ENCODE assay signal across 18 cellular contexts in genomic region chr5:80761966-80762365, GRCh38.
DNase-seq lines count a peak whose midpoint lies in the region; ATAC-seq and TF ChIP-seq lines count a peak whose summit lies in the region.
"Had no signal": no experiment of that assay in that cellular context is flagged by ENCODE, and none has a peak within 500 bp of the region (broad histone marks: within the 10 kb centered on the region; RNA-seq: fewer than 3 reads in every experiment).

No MANE protein-coding gene starts in this region.

- H3K27me3 ChIP-seq in tibial nerve, result no peaks in the 10 kb centered on the region
- no peaks in the 10 kb centered on the region for H3K27me3 ChIP-seq in Karpas-422 (ENCODE audit: low read length)

- H3K36me3 Mint-ChIP-seq in stimulated activated naive CD8-positive, alpha-beta T cell treated with anti-CD3 and anti-CD28 coated beads, Interleukin-15, Interleukin-2, amounts not matched to agents 100 ng/mL and 50 ng/mL, for 24 hours (ENCODE audit: low read depth), result peaks cover 68% of the 10 kb centered on the region
- peaks cover 63% of the 10 kb centered on the region for H3K36me3 Mint-ChIP-seq in activated naive CD8-positive, alpha-beta T cell treated with anti-CD3 and anti-CD28 coated beads, Interleukin-2, amount 50 U/mL, for 24 hours (ENCODE audit: low read depth)

- TF ChIP-seq EP300 in tibial nerve (IDR thresholded peaks at IDR 0.05), result no peak

- DNase-seq in stimulated activated naive CD8-positive, alpha-beta T cell treated with anti-CD3 and anti-CD28 coated beads, Interleukin-15, amount 100 ng/mL, for 72 hours, result no peak
- no peak for DNase-seq in activated naive CD8-positive, alpha-beta T cell treated with anti-CD3 and anti-CD28 coated beads, Interleukin-2, amount 50 U/mL, for 24 hours
- DNase-seq in fibroblast of the aortic adventitia (ENCODE audit: low read depth), result peak; percentile 5
- no peak for DNase-seq in D341Med (ENCODE audit: low spot score)
- DNase-seq in NCI-H1417 (lab: John Stamatoyannopoulos, UW), result no peak
- DNase-seq in tibial nerve (ENCODE audit: low spot score in 2 of 2), result no peak
- no peak for DNase-seq in Karpas-422
- DNase-seq: COR-L47, GOT3, NCI-H1105, NCI-H187, NCI-H2171, NCI-H774, SHP77 had no signal

- no peak overlapping the region for H3K27ac ChIP-seq in tibial nerve
- H3K27ac ChIP-seq in Karpas-422 (ENCODE audit: low read length), result no peak overlapping the region
- H3K27ac ChIP-seq: A549 had no signal

- no peaks in the 10 kb centered on the region for H3K9me3 ChIP-seq in tibial nerve
- H3K9me3 ChIP-seq in Karpas-422 (ENCODE audit: low read length), result no peaks in the 10 kb centered on the region
- H3K9me3 ChIP-seq: A549 had no signal

- H3K36me3 ChIP-seq in tibial nerve (peaks cover 0 to 32% (median 0%) of the 10 kb centered on the region in 3 donors), Karpas-422 (ENCODE audit: insufficient read depth, low read length) (peaks cover 11% of the 10 kb centered on the region; the same call in 1 of the 2 replicates)

- no peak for TF ChIP-seq CTCF in fibroblast of the aortic adventitia (IDR thresholded peaks at IDR 0.05; ENCODE audit: insufficient read depth, low read length)
- TF ChIP-seq CTCF in tibial nerve (IDR thresholded peaks at IDR 0.05), result no peak

- TF ChIP-seq POLR2A in tibial nerve (IDR thresholded peaks at IDR 0.05), result no peak

- no peak for ATAC-seq in stimulated activated naive CD8-positive, alpha-beta T cell treated with anti-CD3 and anti-CD28 coated beads, Interleukin-15, amount 100 ng/mL, for 72 hours
- peak; percentile 7 for ATAC-seq in activated naive CD8-positive, alpha-beta T cell treated with anti-CD3 and anti-CD28 coated beads, Interleukin-2, amount 50 U/mL, for 24 hours
- ATAC-seq: Panc1 had no signal

- H3K4me3 Mint-ChIP-seq in stimulated activated naive CD8-positive, alpha-beta T cell treated with anti-CD3 and anti-CD28 coated beads, Interleukin-15, Interleukin-2, amounts not matched to agents 100 ng/mL and 50 ng/mL, for 24 hours, result no peak overlapping the region
- no peak overlapping the region for H3K4me3 Mint-ChIP-seq in stimulated activated naive CD8-positive, alpha-beta T cell treated with anti-CD3 and anti-CD28 coated beads, Interleukin-15, amount 100 ng/mL, for 72 hours
- no peak overlapping the region for H3K4me3 Mint-ChIP-seq in activated naive CD8-positive, alpha-beta T cell treated with anti-CD3 and anti-CD28 coated beads, Interleukin-2, amount 50 U/mL, for 24 hours
- H3K4me3 Mint-ChIP-seq: CD14-positive monocyte had no signal

- no peaks in the 10 kb centered on the region for H3K27me3 Mint-ChIP-seq in stimulated activated naive CD8-positive, alpha-beta T cell treated with anti-CD3 and anti-CD28 coated beads, Interleukin-15, Interleukin-2, amounts not matched to agents 100 ng/mL and 50 ng/mL, for 24 hours
- no peaks in the 10 kb centered on the region for H3K27me3 Mint-ChIP-seq in stimulated activated naive CD8-positive, alpha-beta T cell treated with anti-CD3 and anti-CD28 coated beads, Interleukin-15, amount 100 ng/mL, for 72 hours
- no peaks in the 10 kb centered on the region for H3K27me3 Mint-ChIP-seq in activated naive CD8-positive, alpha-beta T cell treated with anti-CD3 and anti-CD28 coated beads, Interleukin-2, amount 50 U/mL, for 24 hours

- H3K27ac Mint-ChIP-seq in stimulated activated naive CD8-positive, alpha-beta T cell treated with anti-CD3 and anti-CD28 coated beads, Interleukin-15, Interleukin-2, amounts not matched to agents 100 ng/mL and 50 ng/mL, for 24 hours, result peak overlapping the region; percentile 42
- no peak overlapping the region for H3K27ac Mint-ChIP-seq in stimulated activated naive CD8-positive, alpha-beta T cell treated with anti-CD3 and anti-CD28 coated beads, Interleukin-15, amount 100 ng/mL, for 72 hours
- peak overlapping the region; percentile 90 for H3K27ac Mint-ChIP-seq in activated naive CD8-positive, alpha-beta T cell treated with anti-CD3 and anti-CD28 coated beads, Interleukin-2, amount 50 U/mL, for 24 hours
- H3K27ac Mint-ChIP-seq: CD14-positive monocyte had no signal

- H3K4me2 ChIP-seq in Karpas-422 (ENCODE audit: low read depth, low read length, poor library complexity, severe bottlenecking), result no peak overlapping the region
- H3K4me2 ChIP-seq: A549 had no signal

- WGBS in tibial nerve, 2 donors, result 74 to 82% methylated on average over 1 of the region's 1 CpG

- peaks cover 52% of the 10 kb centered on the region for H3K4me1 Mint-ChIP-seq in stimulated activated naive CD8-positive, alpha-beta T cell treated with anti-CD3 and anti-CD28 coated beads, Interleukin-15, Interleukin-2, amounts not matched to agents 100 ng/mL and 50 ng/mL, for 24 hours (ENCODE audit: low read depth)
- peaks cover 42% of the 10 kb centered on the region for H3K4me1 Mint-ChIP-seq in stimulated activated naive CD8-positive, alpha-beta T cell treated with anti-CD3 and anti-CD28 coated beads, Interleukin-15, amount 100 ng/mL, for 72 hours
- peaks cover 55% of the 10 kb centered on the region for H3K4me1 Mint-ChIP-seq in activated naive CD8-positive, alpha-beta T cell treated with anti-CD3 and anti-CD28 coated beads, Interleukin-2, amount 50 U/mL, for 24 hours
- H3K4me1 Mint-ChIP-seq: CD14-positive monocyte had no signal

- no peaks in the 10 kb centered on the region for H3K79me2 ChIP-seq in Karpas-422 (ENCODE audit: low read length)

- no peaks in the 10 kb centered on the region for H4K20me1 ChIP-seq in Karpas-422 (ENCODE audit: insufficient read depth, low read depth, low read length)

- H3K4me3 ChIP-seq in fibroblast of the aortic adventitia (ENCODE audit: low read depth, low read length) (no peak overlapping the region), tibial nerve (no peak overlapping the region), Karpas-422 (ENCODE audit: low read length) (no peak overlapping the region)
- H3K4me3 ChIP-seq: A549 had no signal

- H3K9me3 Mint-ChIP-seq in stimulated activated naive CD8-positive, alpha-beta T cell treated with anti-CD3 and anti-CD28 coated beads, Interleukin-15, Interleukin-2, amounts not matched to agents 100 ng/mL and 50 ng/mL, for 24 hours, result no peaks in the 10 kb centered on the region
- H3K9me3 Mint-ChIP-seq in stimulated activated naive CD8-positive, alpha-beta T cell treated with anti-CD3 and anti-CD28 coated beads, Interleukin-15, amount 100 ng/mL, for 72 hours, result no peaks in the 10 kb centered on the region
- H3K9me3 Mint-ChIP-seq in activated naive CD8-positive, alpha-beta T cell treated with anti-CD3 and anti-CD28 coated beads, Interleukin-2, amount 50 U/mL, for 24 hours, result peaks cover 4% of the 10 kb centered on the region
- H3K9me3 Mint-ChIP-seq: CD14-positive monocyte had no signal

- no peak overlapping the region for H3K9ac ChIP-seq in Karpas-422 (ENCODE audit: low read length)

- no peak overlapping the region for H2AFZ ChIP-seq in Karpas-422 (ENCODE audit: low read length)

- no peaks in the 10 kb centered on the region for H3K4me1 ChIP-seq in tibial nerve
- no peaks in the 10 kb centered on the region for H3K4me1 ChIP-seq in Karpas-422 (ENCODE audit: low read length)
- H3K4me1 ChIP-seq: A549 had no signal

- no peaks in the 10 kb centered on the region for H3K9me2 ChIP-seq in Karpas-422 (replicated peaks; ENCODE audit: insufficient read depth, low read length)

Comparison
In these comparisons a context has a peak if more than half of its experiments do, and no peak if none do; other contexts are left out.
1. H3K27ac Mint-ChIP-seq: peak in stimulated activated naive CD8-positive, alpha-beta T cell treated with anti-CD3 and anti-CD28 coated beads, Interleukin-15, Interleukin-2, amounts not matched to agents 100 ng/mL and 50 ng/mL, for 24 hours (single experiment) and activated naive CD8-positive, alpha-beta T cell treated with anti-CD3 and anti-CD28 coated beads, Interleukin-2, amount 50 U/mL, for 24 hours (single experiment); none in stimulated activated naive CD8-positive, alpha-beta T cell treated with anti-CD3 and anti-CD28 coated beads, Interleukin-15, amount 100 ng/mL, for 72 hours (0 of 2).